ENCODE assay signal across 8 cellular contexts in the genomic region with DNA sequence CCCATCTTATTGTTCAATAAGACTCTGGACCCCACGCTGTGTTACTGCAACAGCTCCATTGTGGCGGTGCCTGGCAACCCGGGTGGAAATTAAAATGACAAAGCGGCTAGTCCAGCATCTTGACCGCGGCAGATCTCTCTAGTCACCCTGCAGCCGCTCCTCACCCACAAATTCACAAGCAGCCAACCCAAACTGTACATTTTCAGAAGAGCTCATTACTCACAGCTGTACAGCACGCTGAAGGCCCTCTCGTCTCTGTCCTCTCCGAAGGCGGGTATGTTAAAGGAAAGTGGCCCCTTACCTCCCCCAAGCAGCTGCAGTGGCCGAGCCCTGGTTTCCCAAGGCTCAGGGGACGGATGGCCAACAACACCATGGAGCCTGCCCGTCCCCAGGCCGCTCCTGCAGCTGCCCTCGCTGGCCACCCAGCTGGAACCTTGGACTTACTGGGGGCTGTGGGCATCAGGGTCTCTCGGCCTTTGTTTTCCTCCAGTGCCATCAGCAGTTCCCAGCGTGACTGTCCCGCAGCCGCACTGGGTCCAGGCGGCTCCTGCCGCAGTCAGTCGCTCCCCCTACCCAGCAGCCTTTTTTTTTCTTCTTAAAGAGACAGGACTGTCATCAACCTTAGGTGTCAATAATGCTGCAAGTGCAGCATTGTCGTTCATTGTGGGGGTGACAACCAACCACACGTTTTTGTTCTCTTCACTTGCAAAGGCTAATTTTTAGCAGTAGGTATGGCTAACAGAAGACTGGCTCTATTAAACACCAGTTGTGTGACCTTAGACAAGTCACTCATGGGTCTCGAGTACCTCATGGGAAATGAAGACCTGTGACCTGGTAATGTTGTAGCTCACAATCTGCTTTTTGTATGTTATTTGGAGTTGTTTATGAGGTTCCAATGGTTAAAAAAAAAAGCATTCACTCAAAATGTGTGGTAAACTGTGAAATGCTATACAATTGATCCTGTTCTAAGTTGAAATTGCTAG. TPM values are rescaled to one million over a fixed set of nuclear protein-coding genes. Genes with fewer than 3 reads are reported as not detected.
A peak's percentile ranks its signal among the peaks of the same experiment; 100 is the strongest.
DNase-seq lines count a peak whose midpoint lies in the region; ATAC-seq and TF ChIP-seq lines count a peak whose summit lies in the region.

A gene with protein sequence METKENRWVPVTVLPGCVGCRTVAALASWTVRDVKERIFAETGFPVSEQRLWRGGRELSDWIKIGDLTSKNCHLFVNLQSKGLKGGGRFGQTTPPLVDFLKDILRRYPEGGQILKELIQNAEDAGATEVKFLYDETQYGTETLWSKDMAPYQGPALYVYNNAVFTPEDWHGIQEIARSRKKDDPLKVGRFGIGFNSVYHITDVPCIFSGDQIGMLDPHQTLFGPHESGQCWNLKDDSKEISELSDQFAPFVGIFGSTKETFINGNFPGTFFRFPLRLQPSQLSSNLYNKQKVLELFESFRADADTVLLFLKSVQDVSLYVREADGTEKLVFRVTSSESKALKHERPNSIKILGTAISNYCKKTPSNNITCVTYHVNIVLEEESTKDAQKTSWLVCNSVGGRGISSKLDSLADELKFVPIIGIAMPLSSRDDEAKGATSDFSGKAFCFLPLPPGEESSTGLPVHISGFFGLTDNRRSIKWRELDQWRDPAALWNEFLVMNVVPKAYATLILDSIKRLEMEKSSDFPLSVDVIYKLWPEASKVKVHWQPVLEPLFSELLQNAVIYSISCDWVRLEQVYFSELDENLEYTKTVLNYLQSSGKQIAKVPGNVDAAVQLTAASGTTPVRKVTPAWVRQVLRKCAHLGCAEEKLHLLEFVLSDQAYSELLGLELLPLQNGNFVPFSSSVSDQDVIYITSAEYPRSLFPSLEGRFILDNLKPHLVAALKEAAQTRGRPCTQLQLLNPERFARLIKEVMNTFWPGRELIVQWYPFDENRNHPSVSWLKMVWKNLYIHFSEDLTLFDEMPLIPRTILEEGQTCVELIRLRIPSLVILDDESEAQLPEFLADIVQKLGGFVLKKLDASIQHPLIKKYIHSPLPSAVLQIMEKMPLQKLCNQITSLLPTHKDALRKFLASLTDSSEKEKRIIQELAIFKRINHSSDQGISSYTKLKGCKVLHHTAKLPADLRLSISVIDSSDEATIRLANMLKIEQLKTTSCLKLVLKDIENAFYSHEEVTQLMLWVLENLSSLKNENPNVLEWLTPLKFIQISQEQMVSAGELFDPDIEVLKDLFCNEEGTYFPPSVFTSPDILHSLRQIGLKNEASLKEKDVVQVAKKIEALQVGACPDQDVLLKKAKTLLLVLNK (N-terminal part only) (minus strand): TSS at position 532 of the 983 bp plus-strand sequence. CDS start 22,463 bp downstream, outside the sequence.

- peak within 1 kb of the TSS; percentile 36; the same call in 1 of the 2 replicates for H3K27ac ChIP-seq in VCaP
- no peak within 1 kb of the TSS for H3K27ac ChIP-seq in effector memory CD4-positive, alpha-beta T cell (ENCODE audit: insufficient read depth, low read length, poor library complexity, severe bottlenecking)

- H3K36me3 ChIP-seq in effector memory CD4-positive, alpha-beta T cell (ENCODE audit: control insufficient read depth, insufficient read depth, low read length): no peaks in the 10 kb centered on the region

- H3K4me3 ChIP-seq in HFF-Myc (replicated peaks; ENCODE audit: low read depth, low read length): peak within 1 kb of the TSS; percentile 74
- H3K4me3 ChIP-seq in effector memory CD4-positive, alpha-beta T cell (ENCODE audit: insufficient read depth, low read depth, low read length, poor library complexity, severe bottlenecking): no peak within 1 kb of the TSS

- H3K36me3 Mint-ChIP-seq in natural killer cell treated with Interleukin-12 subunit alpha and Interleukin-12 subunit beta and Interleukin-15 and Interleukin-18, amount 100 ng/mL, for 72 hours: no peaks in the 10 kb centered on the region

- TF ChIP-seq CTCF in HFF-Myc (IDR thresholded peaks at IDR 0.05; ENCODE audit: low read depth, low read length, missing control alignments) (no peak), VCaP (conservative IDR thresholded peaks at IDR 0.05) (no peak)

- no peaks in the 10 kb centered on the region for H3K9me3 Mint-ChIP-seq in natural killer cell treated with Interleukin-12 subunit alpha and Interleukin-12 subunit beta and Interleukin-15 and Interleukin-18, amount 100 ng/mL, for 72 hours

- no peaks in the 10 kb centered on the region for H3K9me3 ChIP-seq in effector memory CD4-positive, alpha-beta T cell (ENCODE audit: control insufficient read depth, low read length)

- ATAC-seq in natural killer cell treated with Interleukin-12 subunit alpha and Interleukin-12 subunit beta and Interleukin-15 and Interleukin-18, amount 100 ng/mL, for 72 hours: peak in 1 of 2 donors; percentile 38
- no peak for ATAC-seq in HG03045 (IDR thresholded peaks at IDR 0.05; ENCODE audit: unreplicated experiment)

- H3K4me3 Mint-ChIP-seq in natural killer cell treated with Interleukin-12 subunit alpha and Interleukin-12 subunit beta and Interleukin-15 and Interleukin-18, amount 100 ng/mL, for 72 hours: no peak within 1 kb of the TSS

- H3K4me1 ChIP-seq in effector memory CD4-positive, alpha-beta T cell (ENCODE audit: control insufficient read depth, insufficient read depth, low read length, poor library complexity, severe bottlenecking): no peaks in the 10 kb centered on the region

- peak; percentile 68 for DNase-seq in AG08395 (ENCODE audit: low spot score)
- no peak for DNase-seq in HFF-Myc (ENCODE audit: extremely low read depth, low read depth)
- DNase-seq in foreskin melanocyte: peak; percentile 24
- DNase-seq in natural killer cell treated with Interleukin-12 subunit alpha and Interleukin-12 subunit beta and Interleukin-15 and Interleukin-18, amount 100 ng/mL, for 72 hours (ENCODE audit: low spot score): no peak
- DNase-seq in stimulated activated CD8-positive, alpha-beta memory T cell treated with anti-CD3 and anti-CD28 coated beads, Interleukin-4, amount 100 ng/mL, for 48 hours: no peak
- DNase-seq in effector memory CD4-positive, alpha-beta T cell: no peak

- H3K27me3 Mint-ChIP-seq in natural killer cell treated with Interleukin-12 subunit alpha and Interleukin-12 subunit beta and Interleukin-15 and Interleukin-18, amount 100 ng/mL, for 72 hours: peaks cover 39 to 54% of the 10 kb centered on the region in 2 donors

- no peak within 1 kb of the TSS for H3K27ac Mint-ChIP-seq in natural killer cell treated with Interleukin-12 subunit alpha and Interleukin-12 subunit beta and Interleukin-15 and Interleukin-18, amount 100 ng/mL, for 72 hours

- peaks cover 3% of the 10 kb centered on the region for H3K27me3 ChIP-seq in effector memory CD4-positive, alpha-beta T cell (replicated peaks; ENCODE audit: control insufficient read depth, insufficient read depth, low read length, poor library complexity, severe bottlenecking)

- peaks cover 0 to 10% of the 10 kb centered on the region in 2 donors for H3K4me1 Mint-ChIP-seq in natural killer cell treated with Interleukin-12 subunit alpha and Interleukin-12 subunit beta and Interleukin-15 and Interleukin-18, amount 100 ng/mL, for 72 hours (ENCODE audit: low read depth in 2 of 2)

RNA-seq across cellular contexts. Expression of the gene that starts here (rescaled TPM):
- total RNA-seq in natural killer cell treated with Interleukin-12 subunit alpha and Interleukin-12 subunit beta and Interleukin-15 and Interleukin-18, amount 100 ng/mL, for 72 hours: 10 to 100 TPM; 28.2 to 65.5 TPM

Comparison
In these comparisons a context has a peak if more than half of its experiments do, and no peak if none do; other contexts are left out.
1. DNase-seq: peak in AG08395 (single experiment) and foreskin melanocyte (single experiment); none in HFF-Myc (single experiment), natural killer cell treated with Interleukin-12 subunit alpha and Interleukin-12 subunit beta and Interleukin-15 and Interleukin-18, amount 100 ng/mL, for 72 hours (single experiment), stimulated activated CD8-positive, alpha-beta memory T cell treated with anti-CD3 and anti-CD28 coated beads, Interleukin-4, amount 100 ng/mL, for 48 hours (single experiment) and effector memory CD4-positive, alpha-beta T cell (0 of 3).